In genomic region chr6:131575834-131576478, GRCh38 we compare ENCODE assay signal across 14 cellular contexts. TPM values are rescaled to one million over a fixed set of nuclear protein-coding genes. Genes with fewer than 3 reads are reported as not detected.
"Had no signal": no experiment of that assay in that cellular context is flagged by ENCODE, and none has a peak within 500 bp of the region (broad histone marks: within the 10 kb centered on the region; RNA-seq: fewer than 3 reads in every experiment).

No MANE protein-coding gene starts in this region.

- H3K27me3 Mint-ChIP-seq: activated CD4-positive, alpha-beta memory T cell treated with anti-CD3 and anti-CD28 coated beads for 36 hours; stimulated activated memory B cell treated with anti-CD40 and anti-IgM and Interleukin-4, amounts not matched to agents 10 μg/mL and 1 μg/mL and 100 μg/mL, for 72 hours had no signal

- H3K4me1 ChIP-seq: parathyroid adenoma had no signal

- FAIRE-seq: islet of Langerhans, urothelium cell line had no signal

- H3K4me3 Mint-ChIP-seq: activated CD4-positive, alpha-beta memory T cell treated with anti-CD3 and anti-CD28 coated beads for 36 hours; activated T-cell treated with anti-CD3 and anti-CD28 coated beads, Interleukin-2, amount 50 U/mL, for 4 hours; stimulated activated memory B cell treated with anti-CD40 and anti-IgM and Interleukin-4, amounts not matched to agents 10 μg/mL and 1 μg/mL and 100 μg/mL, for 72 hours had no signal

- H3K27ac ChIP-seq: parathyroid adenoma, thyroid gland had no signal

- H3K36me3 ChIP-seq: thyroid gland had no signal

- H3K4me1 Mint-ChIP-seq: stimulated activated memory B cell treated with anti-CD40 and anti-IgM and Interleukin-4, amounts not matched to agents 10 μg/mL and 1 μg/mL and 100 μg/mL, for 72 hours had no signal

- H3K79me2 ChIP-seq: parathyroid adenoma had no signal

- H3K9me3 Mint-ChIP-seq: activated CD4-positive, alpha-beta memory T cell treated with anti-CD3 and anti-CD28 coated beads for 36 hours; activated T-cell treated with anti-CD3 and anti-CD28 coated beads, Interleukin-2, amount 50 U/mL, for 4 hours; stimulated activated memory B cell treated with anti-CD40 and anti-IgM and Interleukin-4, amounts not matched to agents 10 μg/mL and 1 μg/mL and 100 μg/mL, for 72 hours had no signal

- ATAC-seq: activated T-cell treated with anti-CD3 and anti-CD28 coated beads, Interleukin-2, amount 50 U/mL, for 4 hours; left colon; stimulated activated memory B cell treated with anti-CD40 and anti-IgM and Interleukin-4, amounts not matched to agents 10 μg/mL and 1 μg/mL and 100 μg/mL, for 72 hours had no signal

- H3K9ac ChIP-seq: parathyroid adenoma had no signal

- H2AFZ ChIP-seq: parathyroid adenoma had no signal

- H3K4me3 ChIP-seq: thyroid gland had no signal

- DNase-seq: activated CD4-positive, alpha-beta memory T cell treated with anti-CD3 and anti-CD28 coated beads for 36 hours; activated CD4-positive, alpha-beta T cell treated with anti-CD3 and anti-CD28 coated beads for 1 hour; activated effector memory CD4-positive, alpha-beta T cell treated with Interleukin-2 at 50 U/mL for 16 hours; activated naive CD4-positive, alpha-beta T cell treated with anti-CD3 and anti-CD28 coated beads, Interleukin-2, amount 50 U/mL, for 16 hours; activated T-cell treated with anti-CD3 and anti-CD28 coated beads, Interleukin-2, amount 50 U/mL, for 4 hours; erythroblast; left colon; mammary epithelial cell; thyroid gland had no signal

- H3K9me3 ChIP-seq: thyroid gland had no signal

- H3K27me3 ChIP-seq: thyroid gland had no signal

- H3K27ac Mint-ChIP-seq: activated CD4-positive, alpha-beta memory T cell treated with anti-CD3 and anti-CD28 coated beads for 36 hours; stimulated activated memory B cell treated with anti-CD40 and anti-IgM and Interleukin-4, amounts not matched to agents 10 μg/mL and 1 μg/mL and 100 μg/mL, for 72 hours had no signal

RNA-seq across cellular contexts. Expression of gene ARG1, which starts 2.9 kb away (rescaled TPM):
- total RNA-seq: activated CD4-positive, alpha-beta memory T cell treated with anti-CD3 and anti-CD28 coated beads for 36 hours; dermis microvascular lymphatic vessel endothelial cell; mammary epithelial cell had no signal
- polyA plus RNA-seq: mammary epithelial cell had no signal
